ENCODE assay signal across 25 cellular contexts in genomic region chr3:34889641-34890040, GRCh38.
DNase-seq lines count a peak whose midpoint lies in the region; ATAC-seq and TF ChIP-seq lines count a peak whose summit lies in the region.
"Had no signal": no experiment of that assay in that cellular context is flagged by ENCODE, and none has a peak within 500 bp of the region (broad histone marks: within the 10 kb centered on the region; RNA-seq: fewer than 3 reads in every experiment).

No MANE protein-coding gene starts in this region.

- H3K9me3 ChIP-seq in left ventricle myocardium inferior (replicated peaks) = peaks cover 7% of the 10 kb centered on the region
- H3K9me3 ChIP-seq: BLaER1 treated with 17β-estradiol and CSF1 and Interleukin-3, amounts not matched to agents 10 nM and 100 nM; Caco-2; SJCRH30 had no signal

- peaks cover 20% of the 10 kb centered on the region for H3K4me1 Mint-ChIP-seq in WTC11
- no peaks in the 10 kb centered on the region for H3K4me1 Mint-ChIP-seq in naive thymus-derived CD8-positive, alpha-beta T cell
- H3K4me1 Mint-ChIP-seq: CD4-positive, alpha-beta memory T cell; H9 had no signal

- ATAC-seq in Right ventricle myocardium inferior = peak; percentile 26
- ATAC-seq in WTC11 = peak; percentile 75
- ATAC-seq in naive thymus-derived CD8-positive, alpha-beta T cell = no peak
- ATAC-seq: HepG2, SK-N-SH treated with all-trans-retinoic acid at 6 μM for 48 hours had no signal

- peaks cover 25% of the 10 kb centered on the region for H3K9me3 Mint-ChIP-seq in WTC11
- H3K9me3 Mint-ChIP-seq in naive thymus-derived CD8-positive, alpha-beta T cell = peaks cover 0 to 3% (median 0%) of the 10 kb centered on the region in 9 donors

- POLR2A ChIA-PET in WTC11 (lab: Charles Lee) = no interaction called here
- POLR2A ChIA-PET in naive thymus-derived CD8-positive, alpha-beta T cell (lab: Charles Lee) = no interaction called here

- H3K36me3 ChIP-seq in left ventricle myocardium inferior = no peaks in the 10 kb centered on the region
- H3K36me3 ChIP-seq: BLaER1 treated with 17β-estradiol and CSF1 and Interleukin-3, amounts not matched to agents 10 nM and 100 nM; SJCRH30 had no signal

- no peaks in the 10 kb centered on the region for H3K4me1 ChIP-seq in left ventricle myocardium inferior
- H3K4me1 ChIP-seq: BLaER1 treated with 17β-estradiol and CSF1 and Interleukin-3, amounts not matched to agents 10 nM and 100 nM; Caco-2; SJCRH30 had no signal

- H3K27ac ChIP-seq in left ventricle myocardium inferior (replicated peaks) = no peak overlapping the region
- H3K27ac ChIP-seq: BLaER1 treated with 17β-estradiol and CSF1 and Interleukin-3, amounts not matched to agents 10 nM and 100 nM; GM23248; SJCRH30 had no signal

- no peak overlapping the region for H3K4me3 ChIP-seq in left ventricle myocardium inferior
- H3K4me3 ChIP-seq: BLaER1 treated with 17β-estradiol and CSF1 and Interleukin-3, amounts not matched to agents 10 nM and 100 nM; GM23248; SJCRH30 had no signal

- CTCF ChIA-PET in WTC11 (lab: Charles Lee) = no interaction called here

- H3K27ac Mint-ChIP-seq in WTC11 = no peak overlapping the region
- H3K27ac Mint-ChIP-seq in naive thymus-derived CD8-positive, alpha-beta T cell = no peak overlapping the region
- H3K27ac Mint-ChIP-seq: CD4-positive, alpha-beta memory T cell; H9; HFFc6 had no signal

- H3K27me3 Mint-ChIP-seq in WTC11 (ENCODE audit: low read depth) = no peaks in the 10 kb centered on the region
- H3K27me3 Mint-ChIP-seq in naive thymus-derived CD8-positive, alpha-beta T cell = peaks cover 0 to 3% (median 0%) of the 10 kb centered on the region in 5 donors
- H3K27me3 Mint-ChIP-seq: CD4-positive, alpha-beta memory T cell had no signal

- H3K4me3 Mint-ChIP-seq in WTC11 = no peak overlapping the region
- no peak overlapping the region for H3K4me3 Mint-ChIP-seq in naive thymus-derived CD8-positive, alpha-beta T cell
- H3K4me3 Mint-ChIP-seq: CD4-positive, alpha-beta memory T cell; H9; HFFc6 had no signal

- no peaks in the 10 kb centered on the region for H3K27me3 ChIP-seq in left ventricle myocardium inferior (ENCODE audit: low read depth)
- H3K27me3 ChIP-seq: BLaER1 treated with 17β-estradiol and CSF1 and Interleukin-3, amounts not matched to agents 10 nM and 100 nM; SJCRH30 had no signal

- DNase-seq in Right ventricle myocardium inferior (ENCODE audit: missing footprints) = no peak
- no peak for DNase-seq in left ventricle myocardium inferior
- DNase-seq in NCI-H526 (lab: John Stamatoyannopoulos, UW) = peak; percentile 91 to 93
- DNase-seq in WTC11 (ENCODE audit: low spot score) = no peak
- DNase-seq in HCEC 1CT = no peak
- DNase-seq in cerebellar nuclear complex (lab: John Stamatoyannopoulos, UW) = no peak
- no peak for DNase-seq in naive thymus-derived CD8-positive, alpha-beta T cell
- DNase-seq: AML-193; Caco-2; CD4-positive, alpha-beta memory T cell; GM23248; H9; HFFc6; Karpas-422; NCI-H1092; NCI-H1436; NCI-H187; NCI-H2081 treated with DMSO at 0.1 percent for 48 hours; NCI-H2171; NCI-H345; NCI-H510A treated with DMSO at 0.1 percent for 48 hours; SJCRH30 had no signal

- intact Hi-C loops in Right ventricle myocardium inferior (cut with DNase I) (no loop called here), left ventricle myocardium inferior (cut with micrococcal nuclease) (no loop called here)

- H3K36me3 Mint-ChIP-seq in WTC11 = peaks cover 7% of the 10 kb centered on the region
- H3K36me3 Mint-ChIP-seq in naive thymus-derived CD8-positive, alpha-beta T cell = no peaks in the 10 kb centered on the region
- H3K36me3 Mint-ChIP-seq: CD4-positive, alpha-beta memory T cell had no signal

- TF ChIP-seq CTCF in left ventricle myocardium inferior (IDR thresholded peaks at IDR 0.05; ENCODE audit: borderline replicate concordance) = no peak
- no peak for TF ChIP-seq CTCF in WTC11 (IDR thresholded peaks at IDR 0.05)

TF ChIP-seq in WTC11, 78 proteins besides CTCF, POLR2A, EP300 and RAD21 (continues in another document):
- TF ChIP-seq, protein P1, sequence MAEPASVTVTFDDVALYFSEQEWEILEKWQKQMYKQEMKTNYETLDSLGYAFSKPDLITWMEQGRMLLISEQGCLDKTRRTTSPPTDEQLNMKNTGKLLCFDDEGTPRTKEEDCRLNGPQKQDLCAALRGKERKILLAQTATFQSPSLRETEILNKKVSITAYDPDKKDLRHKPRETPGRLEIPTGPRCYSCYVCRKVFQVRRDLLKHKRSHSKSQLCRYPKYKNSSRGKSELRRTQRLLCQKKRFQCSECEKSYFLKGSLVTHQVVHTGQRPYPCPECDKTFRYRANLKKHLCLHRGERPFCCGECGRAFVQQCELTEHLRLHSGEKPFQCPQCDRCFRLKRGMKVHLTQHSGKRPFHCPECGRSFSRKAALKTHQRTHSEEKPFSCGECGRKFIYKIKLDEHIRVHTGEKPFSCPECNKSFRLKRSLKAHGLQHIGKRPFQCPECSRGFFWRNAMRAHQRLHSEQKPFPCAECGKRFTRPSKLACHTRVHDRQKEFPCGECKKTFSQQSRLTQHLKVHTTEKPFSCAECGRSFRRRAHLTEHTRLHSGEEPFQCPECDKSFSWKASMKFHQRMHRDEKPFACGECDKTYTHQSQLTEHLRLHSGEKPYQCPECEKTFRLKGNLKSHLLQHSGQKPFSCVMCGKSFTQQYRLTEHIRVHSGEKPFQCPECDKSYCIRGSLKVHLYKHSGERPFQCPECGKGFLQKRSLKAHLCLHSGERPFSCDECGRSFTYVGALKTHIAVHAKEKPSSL (CRISPR knock-in tag; conservative IDR thresholded peaks at IDR 0.05) = no peak
- TF ChIP-seq GRHL2 (CRISPR knock-in tag; IDR thresholded peaks at IDR 0.05; ENCODE audit: insufficient replicate concordance, severe bottlenecking) (no peak), FOXK1 (CRISPR knock-in tag; IDR thresholded peaks at IDR 0.05) (no peak), CREB1 (CRISPR knock-in tag; IDR thresholded peaks at IDR 0.05) (no peak), PREB (CRISPR knock-in tag; IDR thresholded peaks at IDR 0.05; ENCODE audit: borderline replicate concordance) (no peak), KAT7 (CRISPR knock-in tag; IDR thresholded peaks at IDR 0.05; ENCODE audit: borderline replicate concordance) (no peak), NR3C1 (CRISPR knock-in tag; conservative IDR thresholded peaks at IDR 0.05; ENCODE audit: low read depth) (no peak), TP53 (CRISPR knock-in tag; IDR thresholded peaks at IDR 0.05) (no peak)
- TF ChIP-seq, protein P2, sequence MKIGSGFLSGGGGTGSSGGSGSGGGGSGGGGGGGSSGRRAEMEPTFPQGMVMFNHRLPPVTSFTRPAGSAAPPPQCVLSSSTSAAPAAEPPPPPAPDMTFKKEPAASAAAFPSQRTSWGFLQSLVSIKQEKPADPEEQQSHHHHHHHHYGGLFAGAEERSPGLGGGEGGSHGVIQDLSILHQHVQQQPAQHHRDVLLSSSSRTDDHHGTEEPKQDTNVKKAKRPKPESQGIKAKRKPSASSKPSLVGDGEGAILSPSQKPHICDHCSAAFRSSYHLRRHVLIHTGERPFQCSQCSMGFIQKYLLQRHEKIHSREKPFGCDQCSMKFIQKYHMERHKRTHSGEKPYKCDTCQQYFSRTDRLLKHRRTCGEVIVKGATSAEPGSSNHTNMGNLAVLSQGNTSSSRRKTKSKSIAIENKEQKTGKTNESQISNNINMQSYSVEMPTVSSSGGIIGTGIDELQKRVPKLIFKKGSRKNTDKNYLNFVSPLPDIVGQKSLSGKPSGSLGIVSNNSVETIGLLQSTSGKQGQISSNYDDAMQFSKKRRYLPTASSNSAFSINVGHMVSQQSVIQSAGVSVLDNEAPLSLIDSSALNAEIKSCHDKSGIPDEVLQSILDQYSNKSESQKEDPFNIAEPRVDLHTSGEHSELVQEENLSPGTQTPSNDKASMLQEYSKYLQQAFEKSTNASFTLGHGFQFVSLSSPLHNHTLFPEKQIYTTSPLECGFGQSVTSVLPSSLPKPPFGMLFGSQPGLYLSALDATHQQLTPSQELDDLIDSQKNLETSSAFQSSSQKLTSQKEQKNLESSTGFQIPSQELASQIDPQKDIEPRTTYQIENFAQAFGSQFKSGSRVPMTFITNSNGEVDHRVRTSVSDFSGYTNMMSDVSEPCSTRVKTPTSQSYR (CRISPR knock-in tag; IDR thresholded peaks at IDR 0.05) = no peak

Comparison
In these comparisons a context has a peak if more than half of its experiments do, and no peak if none do; other contexts are left out.
1. ATAC-seq: peak in Right ventricle myocardium inferior (single experiment) and WTC11 (single experiment); none in naive thymus-derived CD8-positive, alpha-beta T cell (0 of 2).
2. DNase-seq: peak in NCI-H526 (2 of 2); none in Right ventricle myocardium inferior (single experiment), left ventricle myocardium inferior (single experiment), WTC11 (single experiment), HCEC 1CT (single experiment), cerebellar nuclear complex (0 of 2) and naive thymus-derived CD8-positive, alpha-beta T cell (0 of 10).